Comparison of ENCODE assay signal across 8 cellular contexts in genomic region chr2:86072271-86072858, GRCh38. TPM values are rescaled to one million over a fixed set of nuclear protein-coding genes. Genes with fewer than 3 reads are reported as not detected.
DNase-seq lines count a peak whose midpoint lies in the region; ATAC-seq and TF ChIP-seq lines count a peak whose summit lies in the region.

No MANE protein-coding gene starts in this region.

- no peak overlapping the region for H3K4me3 ChIP-seq in BE2C (ENCODE audit: low read depth, low read length)

- no peaks in the 10 kb centered on the region for H3K27me3 ChIP-seq in foreskin keratinocyte
- H3K27me3 ChIP-seq in BE2C: no peaks in the 10 kb centered on the region

- H3K4me1 ChIP-seq in foreskin keratinocyte (no peaks in the 10 kb centered on the region), BE2C (no peaks in the 10 kb centered on the region)

- H3K27ac ChIP-seq in foreskin keratinocyte: no peak overlapping the region

- no peak for ATAC-seq in foreskin keratinocyte

- no peaks in the 10 kb centered on the region for H3K9me3 ChIP-seq in BE2C

- TF ChIP-seq CTCF in foreskin keratinocyte (conservative IDR thresholded peaks at IDR 0.05) (no peak), BE2C (IDR thresholded peaks at IDR 0.05; ENCODE audit: low read depth, low read length) (no peak)

- H3K36me3 ChIP-seq in BE2C: peaks cover 41% of the 10 kb centered on the region

- DNase-seq in NCI-H2171 treated with DMSO at 0.1 percent for 48 hours (lab: John Stamatoyannopoulos, UW) (peak; percentile 31), NCI-H2171 (lab: John Stamatoyannopoulos, UW) (no peak), MV-4-11 (lab: John Stamatoyannopoulos, UW) (peak; percentile 81), brain pericyte (ENCODE audit: low read depth, low spot score) (peak; percentile 96), mesenteric fat pad (ENCODE audit: low spot score) (peak; percentile 89), HuH-7.5 (ENCODE audit: low spot score) (no peak), foreskin keratinocyte (no peak), BE2C (no peak)

RNA-seq across cellular contexts. Expression of gene POLR1A, which starts 33.3 kb away (rescaled TPM):
- total RNA-seq in mesenteric fat pad: 43.6 TPM
- 27.3 and 28.0 TPM in 2 replicates for total RNA-seq in foreskin keratinocyte
- polyA plus RNA-seq in foreskin keratinocyte: 5.8 and 8.3 TPM in 2 replicates
- 32.5 TPM for polyA plus RNA-seq in BE2C (2012; ENCODE audit: insufficient read depth, insufficient read length, low read depth)

RNA-seq across cellular contexts. Expression of gene PTCD3, which starts 33.7 kb away (rescaled TPM):
- total RNA-seq in mesenteric fat pad: 73.5 TPM
- total RNA-seq in foreskin keratinocyte: 66.0 and 74.9 TPM in 2 replicates
- polyA plus RNA-seq in foreskin keratinocyte: 16.5 and 21.1 TPM in 2 replicates
- 30.8 TPM for polyA plus RNA-seq in BE2C (2012; ENCODE audit: insufficient read depth, insufficient read length, low read depth)

Comparison
In these comparisons a context has a peak if more than half of its experiments do, and no peak if none do; other contexts are left out.
1. DNase-seq: peak in NCI-H2171 treated with DMSO at 0.1 percent for 48 hours (single experiment), MV-4-11 (single experiment), brain pericyte (single experiment) and mesenteric fat pad (single experiment); none in NCI-H2171 (single experiment), HuH-7.5 (single experiment), foreskin keratinocyte (0 of 2) and BE2C (single experiment).